In the genomic region with DNA sequence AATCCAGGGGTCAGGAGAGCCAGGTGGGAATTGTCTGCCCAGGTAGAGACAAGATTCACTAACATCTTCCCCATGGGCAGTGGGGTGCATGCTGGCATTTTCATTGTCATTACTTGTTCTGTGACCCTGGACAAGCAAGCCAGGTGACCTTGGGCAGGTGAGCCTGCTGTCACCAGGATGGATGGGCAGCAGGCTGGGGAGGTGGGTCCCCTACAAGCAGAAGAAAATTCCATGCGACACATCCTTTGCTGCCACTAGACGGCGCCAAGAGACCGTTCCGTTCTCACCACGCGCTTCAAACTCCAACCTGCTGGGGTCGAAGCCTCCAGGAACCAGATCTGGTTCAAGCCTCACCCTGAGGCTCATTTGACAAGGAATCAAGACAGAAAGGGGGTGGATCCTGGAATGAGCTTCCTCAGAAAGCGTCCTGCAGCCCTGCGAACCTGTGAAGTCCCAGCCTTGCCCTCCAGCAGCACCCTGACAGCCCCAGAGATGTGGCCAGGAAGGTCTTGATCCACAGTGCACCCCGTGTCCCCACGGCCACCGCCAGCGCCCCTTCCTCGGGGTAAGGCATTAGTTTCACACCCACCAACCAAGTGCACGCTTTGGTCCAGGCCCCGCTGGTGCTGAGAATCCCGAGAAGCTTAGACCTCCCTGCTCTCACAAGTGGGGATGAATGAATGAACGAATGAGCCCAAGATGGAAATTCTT, we compare ENCODE assay signal across 1 cellular context.
TF ChIP-seq lines count a peak whose summit lies in the region.

No MANE protein-coding gene starts in this region.

TF ChIP-seq in neural cell, 6 proteins besides CTCF, POLR2A, EP300 and RAD21 (continued from another document):
- TF ChIP-seq REST (IDR thresholded peaks at IDR 0.05; ENCODE audit: borderline replicate concordance): no peak
- TF ChIP-seq MXI1 (conservative IDR thresholded peaks at IDR 0.05; ENCODE audit: poor library complexity, severe bottlenecking): peak; percentile 19
- peak; percentile 79 for TF ChIP-seq SMC3 (conservative IDR thresholded peaks at IDR 0.05; ENCODE audit: poor library complexity)
- TF ChIP-seq EZH2 (IDR thresholded peaks at IDR 0.05; ENCODE audit: borderline replicate concordance, insufficient read depth, low read length, poor library complexity, severe bottlenecking): no peak
- TF ChIP-seq POLR2AphosphoS5 (IDR thresholded peaks at IDR 0.05): no peak
